In the genomic region with DNA sequence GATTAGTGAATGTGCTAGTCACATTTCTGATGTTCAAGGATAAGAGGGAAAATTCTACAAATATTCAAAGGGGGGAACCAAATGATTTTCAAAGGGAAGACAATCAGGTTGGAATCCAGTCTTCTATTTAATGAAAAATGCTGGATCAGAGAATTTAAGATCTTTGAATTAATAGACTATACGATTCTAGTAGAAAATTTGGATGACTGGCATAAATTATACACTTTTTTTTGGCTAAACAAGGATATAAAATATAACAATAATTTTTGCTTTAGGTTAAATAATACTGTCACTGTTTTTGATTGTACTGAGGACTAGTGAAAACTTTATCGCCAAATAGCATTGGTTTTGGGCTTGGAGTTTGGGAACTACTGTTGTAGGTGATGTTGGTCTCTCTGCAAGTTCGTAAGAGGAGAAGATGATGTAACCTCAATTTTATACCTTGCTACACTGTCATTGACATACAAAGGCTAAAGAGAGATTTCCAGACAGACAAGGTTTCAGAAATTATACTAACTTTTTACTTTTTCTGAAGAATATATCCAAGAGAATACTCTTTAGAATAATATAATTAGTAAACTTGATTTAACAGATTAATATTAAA, we compare ENCODE assay signal across 14 cellular contexts. TPM values are rescaled to one million over a fixed set of nuclear protein-coding genes. Genes with fewer than 3 reads are reported as not detected.
DNase-seq lines count a peak whose midpoint lies in the region; ATAC-seq, FAIRE-seq and TF ChIP-seq lines count a peak whose summit lies in the region.
"Had no signal": no experiment of that assay in that cellular context is flagged by ENCODE, and none has a peak within 500 bp of the region (broad histone marks: within the 10 kb centered on the region; RNA-seq: fewer than 3 reads in every experiment).

No MANE protein-coding gene starts in this region.

- in situ Hi-C loops in K562 (cut with MboI) = no loop called here
- in situ Hi-C loops in transverse colon (cut with MboI; ENCODE audit: low pct_ligation_motif_present in 1 of 4, low pct_unique_long_range_greater_than_20kb in 1 of 4, low sequenced_read_pairs in 3 of 4) = no loop called here

- H3K4me1 ChIP-seq in A549 (no peaks in the 10 kb centered on the region), K562 (replicated peaks in 1 of 2; ENCODE audit: control insufficient read depth in 2 of 2, insufficient read depth in 2 of 2, low read length in 2 of 2) (no peaks in the 10 kb centered on the region), mesendoderm (ENCODE audit: control insufficient read depth, low read depth, low read length) (no peaks in the 10 kb centered on the region), transverse colon (peaks cover 0 to 15% (median 11%) of the 10 kb centered on the region in 4 donors)
- H3K4me1 ChIP-seq: Caco-2 had no signal

- TF ChIP-seq RAD21 in A549 (conservative IDR thresholded peaks at IDR 0.05 in 1 of 2, IDR thresholded peaks at IDR 0.05 in 1 of 2) = no peak
- no peak for TF ChIP-seq RAD21 in K562 (CRISPR knock-in tag; conservative IDR thresholded peaks at IDR 0.05 in 1 of 2, IDR thresholded peaks at IDR 0.05 in 1 of 2)

- H2AK5ac ChIP-seq in mesendoderm (ENCODE audit: low read length) = no peak overlapping the region

- H4K5ac ChIP-seq in mesendoderm (ENCODE audit: low read length) = no peak overlapping the region

- H3K56ac ChIP-seq in mesendoderm (ENCODE audit: low read length) = no peak overlapping the region

- peaks cover 20% of the 10 kb centered on the region for H3K36me3 Mint-ChIP-seq in activated CD4-positive, alpha-beta T cell treated with anti-CD3 and anti-CD28 coated beads, Interleukin-2, amount 10 ng/mL, durations not matched to agents 7 days and 5 days (ENCODE audit: low read depth)

- no peak overlapping the region for H2BK5ac ChIP-seq in mesendoderm (ENCODE audit: low read length)

- FAIRE-seq in A549 (lab: Jason Lieb, UNC) (no peak), GM19239 (lab: Jason Lieb, UNC) (peak; percentile 48), K562 (lab: Jason Lieb, UNC) (no peak)
- FAIRE-seq: D721Med, G401.6, GM12891, GM18507 had no signal

- H3K27ac ChIP-seq in A549 (no peak overlapping the region), K562 (ENCODE audit: extremely low read depth, low read depth, low read length) (no peak overlapping the region), mesendoderm (ENCODE audit: low read depth, low read length) (no peak overlapping the region), transverse colon (no peak overlapping the region)

- H3K4me3 Mint-ChIP-seq in activated CD4-positive, alpha-beta T cell treated with anti-CD3 and anti-CD28 coated beads, Interleukin-2, amount 10 ng/mL, durations not matched to agents 7 days and 5 days = no peak overlapping the region
- H3K4me3 Mint-ChIP-seq: CD4-positive, alpha-beta T cell; H9 had no signal

- H3K4ac ChIP-seq in mesendoderm (ENCODE audit: low read depth, low read length) = no peak overlapping the region

- DNase-seq in A549 (ENCODE audit: low read depth in 1 of 2, low spot score in 1 of 2) (no peak), GM19239 (ENCODE audit: insufficient read length, low spot score) (no peak), K562 (ENCODE audit: extremely low read depth in 1 of 4, low spot score in 3 of 4) (no peak), mesendoderm (peak; percentile 7), transverse colon (no peak)
- no peak for DNase-seq in activated CD4-positive, alpha-beta T cell treated with anti-CD3 and anti-CD28 coated beads, Interleukin-2, amount 10 ng/mL, durations not matched to agents 7 days and 5 days
- DNase-seq: ACHN; Caco-2; CD4-positive, alpha-beta T cell; H9 had no signal

- H3K27me3 ChIP-seq in K562 (ENCODE audit: control insufficient read depth in 2 of 2, insufficient read depth in 2 of 2, low read length in 2 of 2) = no peaks in the 10 kb centered on the region
- H3K27me3 ChIP-seq in mesendoderm (ENCODE audit: insufficient read depth, low read length, poor library complexity) = no peaks in the 10 kb centered on the region
- H3K27me3 ChIP-seq in transverse colon = no peaks in the 10 kb centered on the region

- H4K8ac ChIP-seq in mesendoderm (ENCODE audit: low read depth, low read length) = no peak overlapping the region

- no peaks in the 10 kb centered on the region for H3K9me1 ChIP-seq in K562 (ENCODE audit: control insufficient read depth, insufficient read depth, low read length)

- ATAC-seq in A549 (no peak), K562 (no peak)

- H3K4me2 ChIP-seq in A549 = no peak overlapping the region
- no peak overlapping the region for H3K4me2 ChIP-seq in K562 (ENCODE audit: insufficient read depth, low read length)
- no peak overlapping the region for H3K4me2 ChIP-seq in mesendoderm (ENCODE audit: low read length)

- 76% methylated on average over 3 of the region's 3 CpGs for WGBS in A549 (ENCODE audit: missing lambda C conversion rate)
- WGBS in K562 (ENCODE audit: insufficient coverage, low coverage, missing lambda C conversion rate) = 87% methylated on average over 3 of the region's 3 CpGs
- no CpG with 5 or more reads among the region's 3 CpGs for WGBS in mesendoderm (ENCODE audit: extremely low coverage, insufficient coverage, low lambda C conversion rate)
- WGBS in transverse colon (ENCODE audit: low coverage in 1 of 2), 2 donors = 93 to 99% methylated on average over 3 of the region's 3 CpGs

- no peak overlapping the region for H2AFZ ChIP-seq in K562 (ENCODE audit: low read depth, low read length)

- CTCF ChIA-PET in A549 (lab: Yijun Ruan, JAX) = no interaction called here
- CTCF ChIA-PET in K562 (lab: Yijun Ruan, JAX; ENCODE audit: low intra/inter-chr PET ratio) = no interaction called here
- CTCF ChIA-PET in activated CD4-positive, alpha-beta T cell treated with anti-CD3 and anti-CD28 coated beads, Interleukin-2, amount 10 ng/mL, durations not matched to agents 7 days and 5 days (lab: Charles Lee) = no interaction called here

- peaks cover 17% of the 10 kb centered on the region for H3K4me1 Mint-ChIP-seq in activated CD4-positive, alpha-beta T cell treated with anti-CD3 and anti-CD28 coated beads, Interleukin-2, amount 10 ng/mL, durations not matched to agents 7 days and 5 days
- H3K4me1 Mint-ChIP-seq: H9 had no signal

- H3K23ac ChIP-seq in mesendoderm (ENCODE audit: low read length) = no peak overlapping the region

- H3K18ac ChIP-seq in mesendoderm (ENCODE audit: low read length) = no peak overlapping the region

- intact Hi-C loops in K562 (cut with micrococcal nuclease) (loop anchor here (2.0 kb wide), 1 partner anchor 122 kb away; no protein-coding TSS in a partner anchor), transverse colon (cut with DNase I; ENCODE audit: low total_unique reads) (no loop called here)

- peaks cover 42% of the 10 kb centered on the region for H3K9me3 Mint-ChIP-seq in activated CD4-positive, alpha-beta T cell treated with anti-CD3 and anti-CD28 coated beads, Interleukin-2, amount 10 ng/mL, durations not matched to agents 7 days and 5 days

- no peaks in the 10 kb centered on the region for H3K27me3 Mint-ChIP-seq in activated CD4-positive, alpha-beta T cell treated with anti-CD3 and anti-CD28 coated beads, Interleukin-2, amount 10 ng/mL, durations not matched to agents 7 days and 5 days
- H3K27me3 Mint-ChIP-seq: CD4-positive, alpha-beta T cell had no signal

- H3K9ac ChIP-seq in K562 (ENCODE audit: insufficient read depth in 1 of 2, low read depth in 2 of 2, low read length in 2 of 2) (no peak overlapping the region), mesendoderm (ENCODE audit: low read length) (no peak overlapping the region)

- H3K79me2 ChIP-seq in K562 (ENCODE audit: control insufficient read depth, insufficient read depth, low read length) (no peaks in the 10 kb centered on the region), mesendoderm (ENCODE audit: control insufficient read depth, insufficient read depth, low read length) (no peaks in the 10 kb centered on the region)

- TF ChIP-seq EP300 in A549 (IDR thresholded peaks at IDR 0.05) (no peak), K562 (IDR thresholded peaks at IDR 0.05; ENCODE audit: low read length) (no peak), transverse colon (IDR thresholded peaks at IDR 0.05; ENCODE audit: low read depth) (no peak)

- no peak overlapping the region for H2BK15ac ChIP-seq in mesendoderm (replicated peaks; ENCODE audit: low read depth)

- peaks cover 6% of the 10 kb centered on the region for H3K79me1 ChIP-seq in mesendoderm (ENCODE audit: low read length)

- POLR2A ChIA-PET in A549 (lab: Yijun Ruan, JAX) (no interaction called here), K562 (lab: Yijun Ruan, JAX) (no interaction called here)
- POLR2A ChIA-PET in activated CD4-positive, alpha-beta T cell treated with anti-CD3 and anti-CD28 coated beads, Interleukin-2, amount 10 ng/mL, durations not matched to agents 7 days and 5 days (lab: Charles Lee) = no interaction called here

- no peak overlapping the region for H3K27ac Mint-ChIP-seq in activated CD4-positive, alpha-beta T cell treated with anti-CD3 and anti-CD28 coated beads, Interleukin-2, amount 10 ng/mL, durations not matched to agents 7 days and 5 days
- H3K27ac Mint-ChIP-seq: CD4-positive, alpha-beta T cell; H9 had no signal

- TF ChIP-seq CTCF in A549 (IDR thresholded peaks at IDR 0.05) = no peak
- no peak for TF ChIP-seq CTCF in K562 (IDR thresholded peaks at IDR 0.05 in 2 of 3, conservative IDR thresholded peaks at IDR 0.05 in 1 of 3; ENCODE audit: insufficient read depth in 2 of 3, low read depth in 1 of 3, low read length in 3 of 3)
- no peak for TF ChIP-seq CTCF in transverse colon (IDR thresholded peaks at IDR 0.05)

- H3K9me3 ChIP-seq in A549 (peaks cover 25% of the 10 kb centered on the region), K562 (replicated peaks; ENCODE audit: control insufficient read depth, insufficient read depth, low read depth, low read length) (no peaks in the 10 kb centered on the region), transverse colon (no peaks in the 10 kb centered on the region)

- H4K20me1 ChIP-seq in K562 (replicated peaks; ENCODE audit: control insufficient read depth, insufficient read depth, low read length) = no peaks in the 10 kb centered on the region

- H3K36me3 ChIP-seq in K562 (ENCODE audit: control insufficient read depth, insufficient read depth, low read length) (no peaks in the 10 kb centered on the region), mesendoderm (ENCODE audit: control insufficient read depth, insufficient read depth, low read length) (no peaks in the 10 kb centered on the region), transverse colon (no peaks in the 10 kb centered on the region)

- TF ChIP-seq POLR2A in A549 (IDR thresholded peaks at IDR 0.05; ENCODE audit: low read length) (no peak), K562 (conservative IDR thresholded peaks at IDR 0.05) (no peak), transverse colon (IDR thresholded peaks at IDR 0.05) (no peak)

- no peak overlapping the region for H3K4me3 ChIP-seq in A549
- no peak overlapping the region for H3K4me3 ChIP-seq in K562
- H3K4me3 ChIP-seq in mesendoderm (ENCODE audit: low read length) = no peak overlapping the region
- no peak overlapping the region for H3K4me3 ChIP-seq in transverse colon

- no TSS peak for BruUV-seq in K562 (replicated peaks; lab: Mats Ljungman, UMichigan)

- no peak overlapping the region for H2BK120ac ChIP-seq in mesendoderm (ENCODE audit: low read depth, low read length)

RNA-seq across cellular contexts. Expression of gene NCOA1, which starts 51.3 kb away (rescaled TPM):
- 29.9 and 31.0 TPM in 2 replicates for polyA plus RNA-seq in A549 (2011; rRNA removed)
- 7.6 and 9.6 TPM in 2 replicates for polyA plus RNA-seq in A549 (2012; cell fraction: cytosol; rRNA removed)
- polyA plus RNA-seq in A549 (2012; cell fraction: nucleus; rRNA removed) = 4.9 and 6.1 TPM in 2 replicates
- polyA plus RNA-seq in A549 (2017; fragmentation: RNase III; extraction: RNeasy Plus Mini Kit Qiagen cat#74134 plus additional on column Dnase treatment) = 7.6 to 8.4 TPM (median 7.7 TPM) in 3 replicates
- 45.8 and 54.0 TPM in 2 replicates for polyA minus RNA-seq in A549 (2011; rRNA and poly(A)+ RNA removed)
- 51.3 and 140 TPM in 2 replicates for total RNA-seq in K562 (2011; cell fraction: chromatin; rRNA removed; ENCODE audit: low replicate concordance)
- 21.5 and 31.2 TPM in 2 replicates for total RNA-seq in K562 (2011; cell fraction: nucleolus; rRNA removed)
- total RNA-seq in K562 (2011; cell fraction: nucleoplasm; rRNA removed) = 55.1 and 80.0 TPM in 2 replicates
- total RNA-seq in K562 (2014; rRNA removed) = 8.3 and 12.2 TPM in 2 replicates
- total RNA-seq in K562 (2014; rRNA removed; fragmentation: Illumina TruSeq; extraction: Trizol) = 19.4 and 20.3 TPM in 2 replicates
- 19.9 TPM in 2 replicates for total RNA-seq in K562 (2015; rRNA removed; fragmentation: Illumina TruSeq; extraction: Trizol)
- total RNA-seq in K562 (2021) = 16.2 and 17.0 TPM in 2 replicates
- 22.2 and 25.7 TPM in 2 replicates for polyA plus RNA-seq in K562 (2011; rRNA removed)
- polyA plus RNA-seq in K562 (2011; cell fraction: cytosol; rRNA removed) = 12.8 and 15.5 TPM in 2 replicates
- polyA plus RNA-seq in K562 (2011; cell fraction: nucleus; rRNA removed) = 23.6 and 27.1 TPM in 2 replicates
- polyA plus RNA-seq in K562 (2012) = 12.6 and 12.9 TPM in 2 replicates
- polyA plus RNA-seq in K562 (2014; fragmentation: Illumina TruSeq; extraction: Trizol) = 17.4 and 19.7 TPM in 2 replicates
- polyA plus RNA-seq in K562 (2014; fragmentation: Nextera tagmentation; extraction: Ambion mirVana) = 1 to 10 TPM; 4.9 to 6.2 TPM
- 9.4 and 10.8 TPM in 2 replicates for polyA plus RNA-seq in K562 (2014; rRNA removed)
- polyA minus RNA-seq in K562 (2011; rRNA and poly(A)+ RNA removed) = 67.5 and 67.7 TPM in 2 replicates
- polyA minus RNA-seq in K562 (2011; cell fraction: cytosol; rRNA and poly(A)+ RNA removed) = 14.5 and 23.9 TPM in 2 replicates
- polyA minus RNA-seq in K562 (2011; cell fraction: nucleus; rRNA and poly(A)+ RNA removed) = 40.3 and 55.5 TPM in 2 replicates
- polyA plus RNA-seq in mesendoderm (2013, experiment 1 of 2) = 11.2 TPM
- 10.6 TPM for polyA plus RNA-seq in mesendoderm (2013, experiment 2 of 2)
- total RNA-seq in activated CD4-positive, alpha-beta T cell treated with anti-CD3 and anti-CD28 coated beads, Interleukin-2, amount 10 ng/mL, durations not matched to agents 7 days and 5 days = 10 to 100 TPM; 18.4 to 22.8 TPM
- total RNA-seq in transverse colon = 10 to 100 TPM; 32.9 to 56.5 (median 47.9) TPM

Comparison
In these comparisons a context has a peak if more than half of its experiments do, and no peak if none do; other contexts are left out.
1. Of the 35 proteins assayed by ChIP-seq in both K562 and A549: peak only in K562: CEBPB; only in A549: MAFK; in both: none; in neither: 33.